Comparison of ENCODE assay signal across 25 cellular contexts in the genomic region with DNA sequence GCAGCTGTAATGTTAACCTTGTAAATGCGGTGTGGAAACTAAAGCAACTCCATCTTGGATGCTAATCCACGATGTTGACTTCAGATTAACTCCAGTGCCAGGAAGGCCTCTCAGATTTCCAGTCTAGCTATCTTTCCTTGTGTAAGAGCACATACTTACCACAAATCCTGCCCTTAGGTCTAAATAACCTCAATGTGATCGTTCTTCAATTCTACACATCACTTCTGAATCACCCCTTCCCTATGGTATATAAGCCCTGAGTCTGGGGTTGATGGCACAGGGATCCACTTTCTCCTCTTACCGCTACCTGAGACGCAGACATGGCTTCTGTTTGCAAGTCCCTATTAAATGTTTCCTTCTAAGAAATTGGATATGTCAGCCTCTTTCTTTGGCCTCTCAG. TPM values are rescaled to one million over a fixed set of nuclear protein-coding genes. Genes with fewer than 3 reads are reported as not detected.
DNase-seq lines count a peak whose midpoint lies in the region; ATAC-seq and TF ChIP-seq lines count a peak whose summit lies in the region.
"Had no signal": no experiment of that assay in that cellular context is flagged by ENCODE, and none has a peak within 500 bp of the region (broad histone marks: within the 10 kb centered on the region; RNA-seq: fewer than 3 reads in every experiment).

No MANE protein-coding gene starts in this region.

- H3K9ac ChIP-seq in KMS-11 = peak overlapping the region; percentile 30; the same call in 1 of the 2 replicates
- H3K9ac ChIP-seq in SK-N-MC (ENCODE audit: insufficient read length) = peak overlapping the region; percentile 60
- H3K9ac ChIP-seq in mesenchymal stem cell (ENCODE audit: low read length) = peak overlapping the region; percentile 38
- H3K9ac ChIP-seq in skeletal muscle tissue (ENCODE audit: low read depth in 1 of 3, low read length in 3 of 3) = no peak overlapping the region

- H2AFZ ChIP-seq in KMS-11 (ENCODE audit: low read depth) (peak overlapping the region; percentile 33; the same call in 1 of the 2 replicates), mesenchymal stem cell (ENCODE audit: low read depth, low read length) (no peak overlapping the region)

- H3K4me2 ChIP-seq in KMS-11 (peak overlapping the region; percentile 82), mesenchymal stem cell (ENCODE audit: low read length, poor library complexity, severe bottlenecking) (no peak overlapping the region)

- H3K9me3 Mint-ChIP-seq in naive thymus-derived CD4-positive, alpha-beta T cell = no peaks in the 10 kb centered on the region
- H3K9me3 Mint-ChIP-seq: activated CD4-positive, alpha-beta memory T cell treated with anti-CD3 and anti-CD28 coated beads for 36 hours; activated T-helper 2 cell treated with anti-CD3 and anti-CD28 coated beads, Interferon-gamma antibody, Interleukin-2, Interleukin-4, amounts not matched to agents 10 μg/mL and 5 μg/mL and 100 μg/mL, durations not matched to agents 14 hours and 24 hours and 36 hours; CD4-positive, CD25-positive, alpha-beta regulatory T cell; stimulated activated naive CD8-positive, alpha-beta T cell treated with anti-CD3 and anti-CD28 coated beads, Interleukin-15, Interleukin-2, amounts not matched to agents 100 ng/mL and 50 ng/mL, for 24 hours; WTC11 had no signal

- H3K4me3 ChIP-seq in KMS-11 (IDR thresholded peaks at IDR 0.05; ENCODE audit: insufficient read depth, low read depth, low read length) (no peak overlapping the region), SK-N-MC (no peak overlapping the region), mesenchymal stem cell (ENCODE audit: insufficient read depth in 1 of 2, low read depth in 1 of 2, low read length in 2 of 2) (no peak overlapping the region), skeletal muscle tissue (ENCODE audit: low read length in 3 of 3) (no peak overlapping the region)
- no peak overlapping the region for H3K4me3 ChIP-seq in naive thymus-derived CD4-positive, alpha-beta T cell (ENCODE audit: low read length)
- H3K4me3 ChIP-seq: dorsolateral prefrontal cortex, ovary, tibial artery had no signal

- H3K14ac ChIP-seq in mesenchymal stem cell (ENCODE audit: low read length in 2 of 2) = no peak overlapping the region

- no peaks in the 10 kb centered on the region for H3K79me2 ChIP-seq in KMS-11 (ENCODE audit: insufficient read depth, low read depth)

- no peak overlapping the region for H4K91ac ChIP-seq in mesenchymal stem cell (ENCODE audit: low read length)

- no peaks in the 10 kb centered on the region for H3K27me3 ChIP-seq in KMS-11 (ENCODE audit: insufficient read depth, low read depth)
- peaks cover 0 to 21% of the 10 kb centered on the region in 2 experiments for H3K27me3 ChIP-seq in mesenchymal stem cell (ENCODE audit: control insufficient read depth in 1 of 2, insufficient read depth in 1 of 2, low read length in 2 of 2)
- H3K27me3 ChIP-seq in skeletal muscle tissue (ENCODE audit: control insufficient read depth in 3 of 3, insufficient read depth in 3 of 3, low read length in 3 of 3) = peaks cover 0 to 4% (median 0%) of the 10 kb centered on the region in 3 donors
- no peaks in the 10 kb centered on the region for H3K27me3 ChIP-seq in naive thymus-derived CD4-positive, alpha-beta T cell (ENCODE audit: control insufficient read depth in 2 of 2, insufficient read depth in 2 of 2, low read length in 2 of 2)
- H3K27me3 ChIP-seq: ovary, tibial artery had no signal

- H3K4me3 Mint-ChIP-seq in naive thymus-derived CD4-positive, alpha-beta T cell = no peak overlapping the region
- H3K4me3 Mint-ChIP-seq: activated CD4-positive, alpha-beta memory T cell treated with anti-CD3 and anti-CD28 coated beads for 36 hours; activated naive CD8-positive, alpha-beta T cell; CD4-positive, CD25-positive, alpha-beta regulatory T cell; stimulated activated naive CD8-positive, alpha-beta T cell treated with anti-CD3 and anti-CD28 coated beads, Interleukin-15, Interleukin-2, amounts not matched to agents 100 ng/mL and 50 ng/mL, for 24 hours; WTC11 had no signal

- H3K36me3 ChIP-seq in KMS-11 (ENCODE audit: insufficient read depth) = no peaks in the 10 kb centered on the region
- H3K36me3 ChIP-seq in SK-N-MC (ENCODE audit: insufficient read depth, low read length) = no peaks in the 10 kb centered on the region
- H3K36me3 ChIP-seq in mesenchymal stem cell (ENCODE audit: control insufficient read depth in 1 of 2, insufficient read depth in 2 of 2, low read depth in 1 of 2, low read length in 2 of 2) = no peaks in the 10 kb centered on the region
- no peaks in the 10 kb centered on the region for H3K36me3 ChIP-seq in skeletal muscle tissue (ENCODE audit: control insufficient read depth in 3 of 3, insufficient read depth in 3 of 3, low read length in 3 of 3)
- H3K36me3 ChIP-seq in naive thymus-derived CD4-positive, alpha-beta T cell (ENCODE audit: control insufficient read depth in 2 of 3, insufficient read depth in 3 of 3, low read length in 3 of 3) = no peaks in the 10 kb centered on the region
- H3K36me3 ChIP-seq: ovary, tibial artery had no signal

- ATAC-seq in naive thymus-derived CD4-positive, alpha-beta T cell = no peak
- ATAC-seq: right cardiac atrium had no signal

- no peak overlapping the region for H3K18ac ChIP-seq in mesenchymal stem cell (ENCODE audit: low read depth in 1 of 2, low read length in 2 of 2)

- no peak overlapping the region for H2AK5ac ChIP-seq in mesenchymal stem cell (ENCODE audit: low read length, severe bottlenecking)

- CTCF ChIA-PET in naive thymus-derived CD4-positive, alpha-beta T cell (lab: Charles Lee) = no interaction called here

- 79% methylated on average over 4 of the region's 5 CpGs for WGBS in mesenchymal stem cell

- H3K27me3 Mint-ChIP-seq in naive thymus-derived CD4-positive, alpha-beta T cell = no peaks in the 10 kb centered on the region
- H3K27me3 Mint-ChIP-seq: activated CD4-positive, alpha-beta memory T cell treated with anti-CD3 and anti-CD28 coated beads for 36 hours; activated naive CD8-positive, alpha-beta T cell; CD4-positive, CD25-positive, alpha-beta regulatory T cell; stimulated activated naive CD8-positive, alpha-beta T cell treated with anti-CD3 and anti-CD28 coated beads, Interleukin-15, Interleukin-2, amounts not matched to agents 100 ng/mL and 50 ng/mL, for 24 hours had no signal

- H4K20me1 ChIP-seq in KMS-11 (ENCODE audit: insufficient read depth) = no peaks in the 10 kb centered on the region

- no peaks in the 10 kb centered on the region for H3K79me1 ChIP-seq in mesenchymal stem cell (replicated peaks; ENCODE audit: low read length, poor library complexity, severe bottlenecking)

- H2BK12ac ChIP-seq in mesenchymal stem cell (ENCODE audit: low read length in 2 of 2) = no peak overlapping the region

- peaks cover 0 to 2% (median 0%) of the 10 kb centered on the region in 7 donors for H3K4me1 Mint-ChIP-seq in naive thymus-derived CD4-positive, alpha-beta T cell
- H3K4me1 Mint-ChIP-seq: CD4-positive, CD25-positive, alpha-beta regulatory T cell had no signal

- H3K4me1 ChIP-seq in KMS-11 (ENCODE audit: low read depth, poor library complexity, severe bottlenecking) (peaks cover 80% of the 10 kb centered on the region), mesenchymal stem cell (ENCODE audit: control insufficient read depth, insufficient read depth, low read depth, low read length) (no peaks in the 10 kb centered on the region), skeletal muscle tissue (ENCODE audit: control insufficient read depth in 3 of 3, insufficient read depth in 3 of 3, low read length in 3 of 3) (peaks cover 0 to 16% (median 11%) of the 10 kb centered on the region in 3 donors)
- H3K4me1 ChIP-seq in naive thymus-derived CD4-positive, alpha-beta T cell (ENCODE audit: control insufficient read depth in 2 of 2, insufficient read depth in 2 of 2, low read length in 2 of 2) = no peaks in the 10 kb centered on the region
- H3K4me1 ChIP-seq: tibial artery had no signal

- H3K4ac ChIP-seq in mesenchymal stem cell (ENCODE audit: low read depth in 1 of 2, low read length in 2 of 2) = no peak overlapping the region

- H3K27ac ChIP-seq in KMS-11 (peak overlapping the region; percentile 89), SK-N-MC (peak overlapping the region; percentile 94), mesenchymal stem cell (ENCODE audit: low read length, poor library complexity, severe bottlenecking) (no peak overlapping the region), skeletal muscle tissue (ENCODE audit: low read depth, low read length) (peak overlapping the region; percentile 6)
- no peak overlapping the region for H3K27ac ChIP-seq in naive thymus-derived CD4-positive, alpha-beta T cell (ENCODE audit: low read depth, low read length)
- H3K27ac ChIP-seq: ovary, tibial artery had no signal

- no peaks in the 10 kb centered on the region for H3K9me3 ChIP-seq in SK-N-MC (ENCODE audit: low read depth, low read length)
- H3K9me3 ChIP-seq in mesenchymal stem cell (ENCODE audit: control insufficient read depth, low read length) = no peaks in the 10 kb centered on the region
- H3K9me3 ChIP-seq in skeletal muscle tissue (ENCODE audit: control insufficient read depth in 3 of 3, low read length in 3 of 3) = no peaks in the 10 kb centered on the region
- no peaks in the 10 kb centered on the region for H3K9me3 ChIP-seq in naive thymus-derived CD4-positive, alpha-beta T cell (ENCODE audit: control insufficient read depth in 2 of 3, low read length in 3 of 3)
- H3K9me3 ChIP-seq: ovary, tibial artery had no signal

- no peak overlapping the region for H3K27ac Mint-ChIP-seq in naive thymus-derived CD4-positive, alpha-beta T cell
- H3K27ac Mint-ChIP-seq: activated CD4-positive, alpha-beta memory T cell treated with anti-CD3 and anti-CD28 coated beads for 36 hours; activated naive CD8-positive, alpha-beta T cell; activated T-helper 2 cell treated with anti-CD3 and anti-CD28 coated beads, Interferon-gamma antibody, Interleukin-2, Interleukin-4, amounts not matched to agents 10 μg/mL and 5 μg/mL and 100 μg/mL, durations not matched to agents 14 hours and 24 hours and 36 hours; CD4-positive, CD25-positive, alpha-beta regulatory T cell; stimulated activated naive CD8-positive, alpha-beta T cell treated with anti-CD3 and anti-CD28 coated beads, Interleukin-15, Interleukin-2, amounts not matched to agents 100 ng/mL and 50 ng/mL, for 24 hours had no signal

- TF ChIP-seq CTCF in KMS-11 (conservative IDR thresholded peaks at IDR 0.05; ENCODE audit: low read depth, low read length) = no peak

- intact Hi-C loops in naive thymus-derived CD4-positive, alpha-beta T cell (cut with micrococcal nuclease) = no loop called here

- peak overlapping the region; percentile 60 for H4K8ac ChIP-seq in mesenchymal stem cell (ENCODE audit: low read length)

- H2BK15ac ChIP-seq in mesenchymal stem cell (ENCODE audit: low read depth, poor library complexity, severe bottlenecking) = no peak overlapping the region

- no peak for DNase-seq in SK-N-MC (ENCODE audit: low read depth, low spot score)
- no peak for DNase-seq in mesenchymal stem cell
- no peak for DNase-seq in pons (ENCODE audit: low spot score)
- no peak for DNase-seq in OCI-M2 (lab: John Stamatoyannopoulos, UW; ENCODE audit: unreplicated experiment)
- no peak for DNase-seq in naive thymus-derived CD4-positive, alpha-beta T cell
- DNase-seq: activated CD4-positive, alpha-beta memory T cell treated with anti-CD3 and anti-CD28 coated beads for 36 hours; activated CD8-positive, alpha-beta memory T cell treated with anti-CD3 and anti-CD28 coated beads, Interleukin-2, amount 50 U/mL, for 48 hours; CD4-positive, CD25-positive, alpha-beta regulatory T cell; dorsolateral prefrontal cortex; glutamatergic neuron; mesendoderm; NCI-H1436; NCI-H2107; NCI-H524 treated with DMSO at 0.1 percent for 48 hours; ovary; right cardiac atrium; SW 1271; T1000; tibial artery had no signal

- H2BK5ac ChIP-seq in mesenchymal stem cell (ENCODE audit: low read depth, low read length, poor library complexity, severe bottlenecking) = no peak overlapping the region

- POLR2A ChIA-PET in naive thymus-derived CD4-positive, alpha-beta T cell (lab: Charles Lee) = no interaction called here

- H2BK120ac ChIP-seq in mesenchymal stem cell (ENCODE audit: low read depth, low read length) = no peak overlapping the region

- no peaks in the 10 kb centered on the region for H3K36me3 Mint-ChIP-seq in naive thymus-derived CD4-positive, alpha-beta T cell
- H3K36me3 Mint-ChIP-seq: activated CD4-positive, alpha-beta memory T cell treated with anti-CD3 and anti-CD28 coated beads for 36 hours; activated naive CD8-positive, alpha-beta T cell; CD4-positive, CD25-positive, alpha-beta regulatory T cell; WTC11 had no signal

- H3K23ac ChIP-seq in mesenchymal stem cell (ENCODE audit: low read length in 2 of 2) = no peak overlapping the region

RNA-seq across cellular contexts. Expression of gene ZNF41, which starts 17.5 kb away (rescaled TPM):
- 3.6 TPM for polyA plus RNA-seq in mesenchymal stem cell (2013, experiment 1 of 2)
- 3.9 TPM for polyA plus RNA-seq in mesenchymal stem cell (2013, experiment 2 of 2)
- total RNA-seq in skeletal muscle tissue = 6.3 TPM
- 10 to 100 TPM in 4 of 5 experiments, 1 to 10 TPM in 1; 7.5 to 17.8 (median 14.7) TPM for total RNA-seq in naive thymus-derived CD4-positive, alpha-beta T cell
- polyA plus RNA-seq in naive thymus-derived CD4-positive, alpha-beta T cell = 10 to 100 TPM in 1 of 2 donors, 1 to 10 TPM in 1; 4.8 to 10.6 TPM

Comparison
In these comparisons a context has a peak if more than half of its experiments do, and no peak if none do; other contexts are left out.
1. H3K27ac ChIP-seq: peak in KMS-11 (single experiment), SK-N-MC (single experiment) and skeletal muscle tissue (single experiment); none in mesenchymal stem cell (single experiment) and naive thymus-derived CD4-positive, alpha-beta T cell (single experiment).
2. H3K9ac ChIP-seq: peak in KMS-11 (single experiment), SK-N-MC (single experiment) and mesenchymal stem cell (single experiment); none in skeletal muscle tissue (0 of 3).